ENCODE assay signal across 26 cellular contexts in genomic region chr10:5946786-5947185, GRCh38. TPM values are rescaled to one million over a fixed set of nuclear protein-coding genes. Genes with fewer than 3 reads are reported as not detected.
DNase-seq lines count a peak whose midpoint lies in the region; ATAC-seq and TF ChIP-seq lines count a peak whose summit lies in the region.
"Had no signal": no experiment of that assay in that cellular context is flagged by ENCODE, and none has a peak within 500 bp of the region (broad histone marks: within the 10 kb centered on the region; RNA-seq: fewer than 3 reads in every experiment).

No MANE protein-coding gene starts in this region.

- H3K27ac ChIP-seq in BLaER1, result no peak overlapping the region
- peak overlapping the region; percentile 81; the same call in 1 of the 2 replicates for H3K27ac ChIP-seq in IMR-90 (ENCODE audit: insufficient read depth, low read length)
- peak overlapping the region in 3 of 4 donors; percentile 78 to 95 (median 85) for H3K27ac ChIP-seq in esophagus squamous epithelium
- H3K27ac ChIP-seq in sigmoid colon, result peak overlapping the region; percentile 77 to 83 (median 80)
- no peak overlapping the region for H3K27ac ChIP-seq in CD4-positive, alpha-beta memory T cell (ENCODE audit: low read depth, low read length)

- H3K9ac ChIP-seq in BLaER1, result 0 out of 2 replicates have a peak overlapping the region, but pooled peaks have one; percentile 11
- H3K9ac ChIP-seq in IMR-90 (ENCODE audit: low read depth, low read length), result no peak overlapping the region

- dilution Hi-C loops in IMR-90 (cut with HindIII; ENCODE audit: low sequenced_read_pairs, unreplicated experiment), result no loop called here

- no peaks in the 10 kb centered on the region for H3K27me3 ChIP-seq in BLaER1
- no peaks in the 10 kb centered on the region for H3K27me3 ChIP-seq in IMR-90 (ENCODE audit: control insufficient read depth, insufficient read depth, low read length)
- H3K27me3 ChIP-seq in esophagus squamous epithelium, result no peaks in the 10 kb centered on the region
- peaks cover 0 to 10% (median 0%) of the 10 kb centered on the region in 3 donors for H3K27me3 ChIP-seq in sigmoid colon
- no peaks in the 10 kb centered on the region for H3K27me3 ChIP-seq in Caco-2 (replicated peaks; ENCODE audit: control insufficient read depth, insufficient read depth, low read length)
- H3K27me3 ChIP-seq in CD4-positive, alpha-beta memory T cell (ENCODE audit: insufficient read depth, low read length), result no peaks in the 10 kb centered on the region

- H3K14ac ChIP-seq in IMR-90 (replicated peaks; ENCODE audit: low read depth, low read length), result peak overlapping the region; percentile 91

- H3K56ac ChIP-seq in IMR-90 (ENCODE audit: extremely low read depth, insufficient read depth, low read length), result no peak overlapping the region

- in situ Hi-C loops in IMR-90 (cut with MboI; ENCODE audit: low sequenced_read_pairs), result no loop called here

- peaks cover 22% of the 10 kb centered on the region for H3K9me1 ChIP-seq in IMR-90 (ENCODE audit: insufficient read depth, low read length)

- H3K4me1 Mint-ChIP-seq in Caco-2 (ENCODE audit: low read depth, unreplicated experiment), result peaks cover 16% of the 10 kb centered on the region
- H3K4me1 Mint-ChIP-seq in CD4-positive, alpha-beta memory T cell, result peaks cover 2 to 17% (median 7%) of the 10 kb centered on the region in 4 donors

- peak overlapping the region; percentile 96 for H4K91ac ChIP-seq in IMR-90 (ENCODE audit: insufficient read depth, low read depth, low read length)

- no peak for ATAC-seq in IMR-90 (ENCODE audit: low read depth)
- no peak for ATAC-seq in GM18519 (IDR thresholded peaks at IDR 0.05; ENCODE audit: low FRiP score, unreplicated experiment)
- ATAC-seq: K562, mucosa of descending colon had no signal

- DNase-seq in IMR-90 (no peak), esophagus squamous epithelium (lab: John Stamatoyannopoulos, UW) (no peak), sigmoid colon (peak; percentile 64), Caco-2 (no peak), HPDE6-E6E7 (ENCODE audit: extremely low spot score) (no peak)
- no peak for DNase-seq in CD4-positive, alpha-beta memory T cell
- DNase-seq: ACHN; effector CD4-positive, alpha-beta T cell; erythroblast; foreskin melanocyte; hypothalamus; mucosa of descending colon; NCI-H1417; NCI-H2081 treated with DMSO at 0.1 percent for 48 hours; NCI-H446; NCI-H82; small intestine; stimulated activated CD4-positive, alpha-beta T cell treated with anti-CD3 and anti-CD28 coated beads, Interleukin-2, amount 100 ng/mL, for 24 hours; substantia nigra had no signal

- peak overlapping the region; percentile 87 for H2BK20ac ChIP-seq in IMR-90 (ENCODE audit: low read depth, low read length)

- H2BK15ac ChIP-seq in IMR-90 (ENCODE audit: low read depth, low read length), result peak overlapping the region; percentile 89; the same call in 2 of the 3 replicates

- H2BK5ac ChIP-seq in IMR-90 (ENCODE audit: low read depth, low read length, poor library complexity, severe bottlenecking), result peak overlapping the region; percentile 67

- TF ChIP-seq EP300 in sigmoid colon (IDR thresholded peaks at IDR 0.05), result no peak

- peak overlapping the region in 1 of 2 experiments; percentile 68; a peak in 3 of 4 replicates for H4K8ac ChIP-seq in IMR-90 (ENCODE audit: low read depth in 2 of 2, low read length in 2 of 2)

- intact Hi-C loops in IMR-90 (cut with micrococcal nuclease), result loop anchor here (2.0 kb wide), 1 partner anchor 30 kb away; the partner anchor contains the start of gene IL15RA
- intact Hi-C loops in esophagus squamous epithelium (cut with DNase I), result no loop called here
- intact Hi-C loops in sigmoid colon (cut with DNase I), result no loop called here
- intact Hi-C loops in Caco-2 (cut with micrococcal nuclease; ENCODE audit: unreplicated experiment), result loop anchor here (5.0 kb wide), 1 partner anchor 456 kb away; no protein-coding TSS in a partner anchor
- intact Hi-C loops in CD4-positive, alpha-beta memory T cell (cut with micrococcal nuclease), result no loop called here

- H3K9me3 ChIP-seq in BLaER1 (no peaks in the 10 kb centered on the region), IMR-90 (ENCODE audit: control insufficient read depth, insufficient read depth, low read length) (no peaks in the 10 kb centered on the region), esophagus squamous epithelium (no peaks in the 10 kb centered on the region), sigmoid colon (no peaks in the 10 kb centered on the region), Caco-2 (no peaks in the 10 kb centered on the region)
- H3K9me3 ChIP-seq in CD4-positive, alpha-beta memory T cell (ENCODE audit: control insufficient read depth in 1 of 2, low read length in 2 of 2), result no peaks in the 10 kb centered on the region
- H3K9me3 ChIP-seq: mucosa of descending colon, prostate gland had no signal

- H3K18ac ChIP-seq in IMR-90 (ENCODE audit: low read depth, low read length), result peak overlapping the region; percentile 82

- no TSS peak for BruUV-seq in IMR-90 (replicated peaks; lab: Mats Ljungman, UMichigan)
- no TSS peak for BruUV-seq in Caco-2 (replicated peaks; lab: Mats Ljungman, UMichigan)

- peak overlapping the region; percentile 75 for H3K4me2 ChIP-seq in BLaER1
- no peak overlapping the region for H3K4me2 ChIP-seq in IMR-90 (ENCODE audit: low read depth, low read length)

- peaks cover 0 to 23% of the 10 kb centered on the region in 2 experiments; a peak in 3 of 4 replicates for H3K79me1 ChIP-seq in IMR-90 (ENCODE audit: low read depth in 1 of 2, low read length in 2 of 2)

- H4K20me1 ChIP-seq in BLaER1 (no peaks in the 10 kb centered on the region), IMR-90 (ENCODE audit: insufficient read depth, low read length) (no peaks in the 10 kb centered on the region)

- H3K4me1 ChIP-seq in BLaER1 (peaks cover 30% of the 10 kb centered on the region), IMR-90 (ENCODE audit: control insufficient read depth, insufficient read depth, low read length) (peaks cover 34% of the 10 kb centered on the region), esophagus squamous epithelium (peaks cover 28 to 78% (median 58%) of the 10 kb centered on the region in 3 donors), sigmoid colon (peaks cover 0 to 43% (median 31%) of the 10 kb centered on the region in 4 donors), Caco-2 (peaks cover 3% of the 10 kb centered on the region; the same call in 1 of the 2 replicates)
- no peaks in the 10 kb centered on the region for H3K4me1 ChIP-seq in CD4-positive, alpha-beta memory T cell (ENCODE audit: insufficient read depth, low read length)
- H3K4me1 ChIP-seq: prostate gland had no signal

- no peak overlapping the region for H3K4me3 Mint-ChIP-seq in Caco-2 (ENCODE audit: unreplicated experiment)
- peak overlapping the region in 1 of 8 donors; percentile 43 for H3K4me3 Mint-ChIP-seq in CD4-positive, alpha-beta memory T cell
- H3K4me3 Mint-ChIP-seq: central memory CD8-positive, alpha-beta T cell had no signal

- peak overlapping the region; percentile 84 for H4K5ac ChIP-seq in IMR-90 (ENCODE audit: low read depth, low read length)

- no peaks in the 10 kb centered on the region for H3K27me3 Mint-ChIP-seq in Caco-2 (ENCODE audit: insufficient read depth, unreplicated experiment)
- no peaks in the 10 kb centered on the region for H3K27me3 Mint-ChIP-seq in CD4-positive, alpha-beta memory T cell
- H3K27me3 Mint-ChIP-seq: activated naive CD8-positive, alpha-beta T cell had no signal

- H3K36me3 Mint-ChIP-seq in Caco-2 (ENCODE audit: insufficient read depth, unreplicated experiment), result peaks cover 5% of the 10 kb centered on the region
- peaks cover 4 to 7% of the 10 kb centered on the region in 2 donors for H3K36me3 Mint-ChIP-seq in CD4-positive, alpha-beta memory T cell

- no peak for TF ChIP-seq CTCF in IMR-90 (conservative IDR thresholded peaks at IDR 0.05; ENCODE audit: low read depth, low read length)
- no peak for TF ChIP-seq CTCF in esophagus squamous epithelium (IDR thresholded peaks at IDR 0.05)
- no peak for TF ChIP-seq CTCF in sigmoid colon (IDR thresholded peaks at IDR 0.05)
- no peak for TF ChIP-seq CTCF in Caco-2 (IDR thresholded peaks at IDR 0.05; ENCODE audit: insufficient read depth in 1 of 2, low read depth in 1 of 2, low read length in 1 of 2, severe bottlenecking in 1 of 2, unreplicated experiment in 1 of 2)

- peak overlapping the region; percentile 97 for H3K4ac ChIP-seq in IMR-90 (ENCODE audit: low read depth, low read length)

- CTCF ChIA-PET in IMR-90 (lab: Yijun Ruan, JAX) (no interaction called here), Caco-2 (lab: Charles Lee) (no interaction called here)
- CTCF ChIA-PET in CD4-positive, alpha-beta memory T cell (lab: Charles Lee; ENCODE audit: partially characterized antibody), result no interaction called here

- peak overlapping the region; percentile 23 for H2AK9ac ChIP-seq in IMR-90 (replicated peaks; ENCODE audit: low read depth, low read length, poor library complexity)

- H2AFZ ChIP-seq in IMR-90 (replicated peaks; ENCODE audit: low read length, poor library complexity), result peak overlapping the region; percentile 1

- H2BK120ac ChIP-seq in IMR-90 (ENCODE audit: low read depth, low read length), result peak overlapping the region; percentile 91

- WGBS in IMR-90 (ENCODE audit: extremely low coverage in 2 of 2, insufficient read length in 1 of 2), 2 experiments, result 67% methylated on average over 2 of the region's 8 CpGs; no CpG with 5 or more reads in 1 of the 2 experiments
- WGBS in esophagus squamous epithelium, 2 donors, result 80 to 92% methylated on average over 8 of the region's 8 CpGs
- WGBS in sigmoid colon, 2 donors, result 92% methylated on average over 8 of the region's 8 CpGs

- TF ChIP-seq POLR2A in IMR-90 (IDR thresholded peaks at IDR 0.05; ENCODE audit: low read depth, low read length), result no peak
- TF ChIP-seq POLR2A in esophagus squamous epithelium (IDR thresholded peaks at IDR 0.05), result no peak
- TF ChIP-seq POLR2A in sigmoid colon (IDR thresholded peaks at IDR 0.05), result no peak

- H3K4me3 ChIP-seq in BLaER1 (no peak overlapping the region), IMR-90 (ENCODE audit: insufficient read depth, low read depth, low read length) (no peak overlapping the region), esophagus squamous epithelium (no peak overlapping the region), sigmoid colon (no peak overlapping the region), Caco-2 (ENCODE audit: low read depth, low read length) (no peak overlapping the region)
- no peak overlapping the region for H3K4me3 ChIP-seq in CD4-positive, alpha-beta memory T cell (ENCODE audit: low read length in 2 of 2)
- H3K4me3 ChIP-seq: K562, mucosa of descending colon, prostate gland had no signal

- H3K36me3 ChIP-seq in BLaER1 (no peaks in the 10 kb centered on the region; the same call in 1 of the 2 replicates), IMR-90 (ENCODE audit: control insufficient read depth, insufficient read depth, low read length) (no peaks in the 10 kb centered on the region), esophagus squamous epithelium (peaks cover 0 to under 1% (median 0%) of the 10 kb centered on the region in 3 donors), sigmoid colon (no peaks in the 10 kb centered on the region), Caco-2 (ENCODE audit: control insufficient read depth, insufficient read depth, low read length) (no peaks in the 10 kb centered on the region)
- H3K36me3 ChIP-seq in CD4-positive, alpha-beta memory T cell (ENCODE audit: insufficient read depth, low read length), result no peaks in the 10 kb centered on the region
- H3K36me3 ChIP-seq: prostate gland had no signal

- POLR2A ChIA-PET in IMR-90 (lab: Charles Lee; ENCODE audit: unreplicated experiment) (no interaction called here), Caco-2 (lab: Charles Lee) (no interaction called here)
- POLR2A ChIA-PET in CD4-positive, alpha-beta memory T cell (lab: Charles Lee; ENCODE audit: partially characterized antibody), result no interaction called here

- peak overlapping the region; percentile 77; the same call in 1 of the 2 replicates for H3K23ac ChIP-seq in IMR-90 (ENCODE audit: low read depth, low read length)

- no peak for TF ChIP-seq RAD21 in IMR-90 (IDR thresholded peaks at IDR 0.05; ENCODE audit: low read length)

- no peak overlapping the region for H3K27ac Mint-ChIP-seq in Caco-2 (ENCODE audit: unreplicated experiment)
- peak overlapping the region in 1 of 7 donors; percentile 66 for H3K27ac Mint-ChIP-seq in CD4-positive, alpha-beta memory T cell
- H3K27ac Mint-ChIP-seq: activated naive CD8-positive, alpha-beta T cell; activated T-helper 2 cell treated with anti-CD3 and anti-CD28 coated beads, Interferon-gamma antibody, Interleukin-2, Interleukin-4, amounts not matched to agents 10 μg/mL and 5 μg/mL and 100 μg/mL, durations not matched to agents 14 hours and 24 hours and 36 hours had no signal

- H3K9me3 Mint-ChIP-seq in Caco-2 (ENCODE audit: unreplicated experiment), result no peaks in the 10 kb centered on the region
- H3K9me3 Mint-ChIP-seq in CD4-positive, alpha-beta memory T cell, result no peaks in the 10 kb centered on the region
- H3K9me3 Mint-ChIP-seq: activated T-helper 2 cell treated with anti-CD3 and anti-CD28 coated beads, Interferon-gamma antibody, Interleukin-2, Interleukin-4, amounts not matched to agents 10 μg/mL and 5 μg/mL and 100 μg/mL, durations not matched to agents 14 hours and 24 hours and 36 hours; central memory CD8-positive, alpha-beta T cell had no signal

- peak overlapping the region; percentile 97 for H2AK5ac ChIP-seq in IMR-90 (ENCODE audit: low read depth, low read length)

RNA-seq across cellular contexts. Expression of gene IL15RA, which starts 30.6 kb away (rescaled TPM):
- 1.4 and 2.0 TPM in 2 replicates for total RNA-seq in IMR-90 (2012; rRNA removed)
- polyA plus RNA-seq in IMR-90 (2012; rRNA removed), result 6.4 and 7.6 TPM in 2 replicates
- 5.2 and 9.3 TPM in 2 replicates for polyA plus RNA-seq in IMR-90 (2012; cell fraction: cytosol; rRNA removed)
- polyA plus RNA-seq in IMR-90 (2012; cell fraction: nucleus; rRNA removed; ENCODE audit: low replicate concordance), result 3.9 and 4.3 TPM in 2 replicates
- total RNA-seq in esophagus squamous epithelium, result 10 to 100 TPM in 2 of 4 donors, 1 to 10 TPM in 2; 7.1 to 15.6 (median 11.0) TPM
- 10 to 100 TPM; 11.0 to 16.4 (median 13.9) TPM for total RNA-seq in sigmoid colon
- 10 to 100 TPM in 2 of 3 donors, 1 to 10 TPM in 1; 5.5 to 23.7 (median 16.8) TPM for polyA plus RNA-seq in sigmoid colon
- 0.46 and 0.66 TPM in 2 replicates for total RNA-seq in Caco-2 (2022)
- 10 to 100 TPM; 11.1 to 14.7 TPM for total RNA-seq in CD4-positive, alpha-beta memory T cell
- polyA plus RNA-seq in CD4-positive, alpha-beta memory T cell, result 10 to 100 TPM; 17.4 to 20.0 TPM

RNA-seq across cellular contexts. Expression of gene FBH1, which starts 56.7 kb away (rescaled TPM):
- 60.8 and 72.2 TPM in 2 replicates for total RNA-seq in IMR-90 (2012; rRNA removed)
- polyA plus RNA-seq in IMR-90 (2012; rRNA removed), result 48.8 and 59.3 TPM in 2 replicates
- 34.7 and 41.0 TPM in 2 replicates for polyA plus RNA-seq in IMR-90 (2012; cell fraction: cytosol; rRNA removed)
- polyA plus RNA-seq in IMR-90 (2012; cell fraction: nucleus; rRNA removed; ENCODE audit: low replicate concordance), result 128 and 139 TPM in 2 replicates
- 10 to 100 TPM; 48.5 to 93.8 (median 54.1) TPM for total RNA-seq in esophagus squamous epithelium
- 10 to 100 TPM; 68.7 to 85.9 (median 80.4) TPM for total RNA-seq in sigmoid colon
- 10 to 100 TPM; 31.2 to 52.0 (median 49.2) TPM for polyA plus RNA-seq in sigmoid colon
- total RNA-seq in Caco-2 (2022), result 83.3 and 96.1 TPM in 2 replicates
- 10 to 100 TPM; 91.4 to 97.5 TPM for total RNA-seq in CD4-positive, alpha-beta memory T cell
- polyA plus RNA-seq in CD4-positive, alpha-beta memory T cell, result 10 to 100 TPM; 71.1 to 75.8 TPM

RNA-seq across cellular contexts. Expression of gene ANKRD16, which starts 57.1 kb away (rescaled TPM):
- total RNA-seq in IMR-90 (2012; rRNA removed) (3.3 and 5.7 TPM in 2 replicates), esophagus squamous epithelium (10 to 100 TPM in 1 of 4 donors, 1 to 10 TPM in 3; 2.8 to 10.9 (median 5.1) TPM), sigmoid colon (10 to 100 TPM in 1 of 4 donors, 1 to 10 TPM in 3; 8.6 to 11.4 (median 9.4) TPM), Caco-2 (2022) (17.4 and 20.2 TPM in 2 replicates)
- polyA plus RNA-seq in IMR-90 (2012; rRNA removed) (5.1 and 6.3 TPM in 2 replicates), sigmoid colon (1 to 10 TPM; 1.6 to 6.1 (median 5.4) TPM)
- 2.9 and 5.4 TPM in 2 replicates for polyA plus RNA-seq in IMR-90 (2012; cell fraction: cytosol; rRNA removed)
- 11.0 and 15.6 TPM in 2 replicates for polyA plus RNA-seq in IMR-90 (2012; cell fraction: nucleus; rRNA removed; ENCODE audit: low replicate concordance)
- 1 to 10 TPM; 6.6 to 8.4 TPM for total RNA-seq in CD4-positive, alpha-beta memory T cell
- 1 to 10 TPM; 1.5 to 4.1 TPM for polyA plus RNA-seq in CD4-positive, alpha-beta memory T cell

Comparison
In these comparisons a context has a peak if more than half of its experiments do, and no peak if none do; other contexts are left out.
1. H3K27ac ChIP-seq: peak in IMR-90 (single experiment), esophagus squamous epithelium (3 of 4) and sigmoid colon (4 of 4); none in BLaER1 (single experiment) and CD4-positive, alpha-beta memory T cell (single experiment).
2. intact Hi-C loops: an anchor here in IMR-90 (2.0 kb wide) and Caco-2 (5.0 kb wide); none called in esophagus squamous epithelium, sigmoid colon and CD4-positive, alpha-beta memory T cell.